Comparison of ENCODE assay signal across 8 cellular contexts in genomic region chr6:117600008-117600743, GRCh38. TPM values are rescaled to one million over a fixed set of nuclear protein-coding genes. Genes with fewer than 3 reads are reported as not detected.
DNase-seq lines count a peak whose midpoint lies in the region; ATAC-seq, FAIRE-seq and TF ChIP-seq lines count a peak whose summit lies in the region.

No MANE protein-coding gene starts in this region.

- H3K4me1 ChIP-seq in HepG2 (ENCODE audit: insufficient read depth, low read length) (peaks cover 28% of the 10 kb centered on the region), right lobe of liver (peaks cover 0 to 19% (median 3%) of the 10 kb centered on the region in 4 donors)

- no peak for FAIRE-seq in HepG2 (lab: Jason Lieb, UNC)

- CTCF ChIA-PET in HepG2 (lab: Yijun Ruan, JAX; ENCODE audit: low intra/inter-chr PET ratio, low total read pairs), result no interaction called here

- H2AFZ ChIP-seq in HepG2 (ENCODE audit: low read length) (no peak overlapping the region), SU-DHL-6 (ENCODE audit: low read depth, low read length, severe bottlenecking) (no peak overlapping the region)

- peak overlapping the region; percentile 1 to 88 (median 79); a peak in 5 of 6 replicates for H3K4me3 ChIP-seq in HepG2 (replicated peaks in 1 of 3; ENCODE audit: insufficient read depth in 1 of 3, low read depth in 2 of 3, low read length in 3 of 3)
- no peak overlapping the region for H3K4me3 ChIP-seq in right lobe of liver
- peak overlapping the region; percentile 91 for H3K4me3 ChIP-seq in SU-DHL-6 (ENCODE audit: insufficient read depth, low read length, poor library complexity, severe bottlenecking)
- H3K4me3 ChIP-seq in fibroblast of mammary gland (ENCODE audit: control insufficient read depth, low read depth, low read length), result peak overlapping the region; percentile 95

- intact Hi-C loops in HepG2 (cut with micrococcal nuclease; ENCODE audit: unreplicated experiment) (loop anchor here (10.0 kb wide), 1 partner anchor 235 kb away; no protein-coding TSS in a partner anchor), right lobe of liver (cut with DNase I) (no loop called here)

- DNase-seq in HepG2 (ENCODE audit: low spot score), result no peak
- no peak for DNase-seq in right lobe of liver
- DNase-seq in fibroblast of mammary gland (ENCODE audit: low read depth), result peak; percentile 53
- no peak for DNase-seq in nucleus accumbens (lab: John Stamatoyannopoulos, UW)
- no peak for DNase-seq in mesenteric fat pad (ENCODE audit: low spot score)

- H3K27ac ChIP-seq in HepG2 (ENCODE audit: extremely low read length, insufficient read depth, low read length), result no peak overlapping the region
- H3K27ac ChIP-seq in right lobe of liver, result no peak overlapping the region
- no peak overlapping the region for H3K27ac ChIP-seq in SU-DHL-6 (ENCODE audit: low read depth, low read length)

- peaks cover 1 to 17% of the 10 kb centered on the region in 2 experiments; a peak in 3 of 5 replicates for H3K36me3 ChIP-seq in HepG2 (replicated peaks in 1 of 2; ENCODE audit: control insufficient read depth in 1 of 2, insufficient read depth in 2 of 2, low read length in 2 of 2)
- no peaks in the 10 kb centered on the region for H3K36me3 ChIP-seq in right lobe of liver
- peaks cover 21% of the 10 kb centered on the region for H3K36me3 ChIP-seq in SU-DHL-6 (ENCODE audit: low read length)

- peak overlapping the region; percentile 93 for H3K4me2 ChIP-seq in HepG2 (ENCODE audit: low read depth, low read length)
- H3K4me2 ChIP-seq in SU-DHL-6 (ENCODE audit: low read depth, low read length, poor library complexity, severe bottlenecking), result peak overlapping the region; percentile 78

- H3K9ac ChIP-seq in HepG2 (ENCODE audit: insufficient read depth, low read depth, low read length) (no peak overlapping the region), SU-DHL-6 (ENCODE audit: low read length) (peak overlapping the region; percentile 85)

- H3K9me3 ChIP-seq in HepG2 (ENCODE audit: low read length), result peaks cover 9% of the 10 kb centered on the region
- no peaks in the 10 kb centered on the region for H3K9me3 ChIP-seq in right lobe of liver
- H3K9me3 ChIP-seq in SU-DHL-6 (ENCODE audit: insufficient read depth, low read length), result no peaks in the 10 kb centered on the region

- no peaks in the 10 kb centered on the region for H3K9me2 ChIP-seq in SU-DHL-6 (replicated peaks; ENCODE audit: insufficient read depth, low read length)

- in situ Hi-C loops in HepG2 (cut with HindIII; ENCODE audit: extremely low pct_ligation_motif_present, low pct_unique_long_range_greater_than_20kb), result loop anchor here (5.0 to 25.0 kb wide), 2 partner anchors 253 to 638 kb away; no protein-coding TSS in a partner anchor

- TF ChIP-seq POLR2A in HepG2 (IDR thresholded peaks at IDR 0.05; ENCODE audit: insufficient read depth in 1 of 2, low read depth in 2 of 2, low read length in 2 of 2) (no peak), right lobe of liver (IDR thresholded peaks at IDR 0.05) (no peak)

- TF ChIP-seq CTCF in HepG2 (CRISPR knock-in tag; IDR thresholded peaks at IDR 0.05), result no peak
- TF ChIP-seq CTCF in right lobe of liver (IDR thresholded peaks at IDR 0.05), result no peak
- no peak for TF ChIP-seq CTCF in SU-DHL-6 (IDR thresholded peaks at IDR 0.05; ENCODE audit: insufficient read depth, low read length, poor library complexity, severe bottlenecking)
- no peak for TF ChIP-seq CTCF in fibroblast of mammary gland (conservative IDR thresholded peaks at IDR 0.05; ENCODE audit: control insufficient read depth, insufficient read depth, low read depth, low read length)

- peaks cover 45% of the 10 kb centered on the region for H3K79me2 ChIP-seq in HepG2 (ENCODE audit: insufficient read depth, low read length)
- peaks cover 70% of the 10 kb centered on the region for H3K79me2 ChIP-seq in SU-DHL-6 (ENCODE audit: insufficient read depth, low read length)

- no TSS peak for BruUV-seq in HepG2 (replicated peaks; lab: Mats Ljungman, UMichigan)

- POLR2A ChIA-PET in HepG2 (lab: Yijun Ruan, JAX), result interaction anchor here (2.5 kb wide), 1 partner anchor 16 kb away, joined by 5 read pairs; no protein-coding TSS in a partner anchor

- 75% methylated on average over 6 of the region's 6 CpGs for WGBS in HepG2 (ENCODE audit: low lambda C conversion rate)
- WGBS in right lobe of liver (ENCODE audit: insufficient coverage, low coverage, low lambda C conversion rate, missing lambda C conversion rate), result 64% methylated on average over 6 of the region's 6 CpGs

- ATAC-seq in HepG2 (no peak), right lobe of liver (no peak), GM18498 (IDR thresholded peaks at IDR 0.05; ENCODE audit: unreplicated experiment) (no peak), HG03469 (IDR thresholded peaks at IDR 0.05; ENCODE audit: unreplicated experiment) (no peak)

- no peak for TF ChIP-seq RAD21 in HepG2 (CRISPR knock-in tag; IDR thresholded peaks at IDR 0.05)

- no peaks in the 10 kb centered on the region; a peak in 1 of 5 replicates for H3K27me3 ChIP-seq in HepG2 (ENCODE audit: control insufficient read depth in 1 of 2, insufficient read depth in 2 of 2, low read length in 2 of 2)
- no peaks in the 10 kb centered on the region for H3K27me3 ChIP-seq in right lobe of liver
- H3K27me3 ChIP-seq in SU-DHL-6 (ENCODE audit: low read length), result no peaks in the 10 kb centered on the region

- peaks cover 9% of the 10 kb centered on the region; the same call in 1 of the 2 replicates for H3F3A ChIP-seq in SU-DHL-6 (ENCODE audit: insufficient read depth)

- TF ChIP-seq EP300 in HepG2 (IDR thresholded peaks at IDR 0.05; ENCODE audit: low read depth in 2 of 2, low read length in 2 of 2) (no peak), HepG2 (CRISPR knock-in tag; IDR thresholded peaks at IDR 0.05; ENCODE audit: borderline replicate concordance) (no peak)

- peaks cover 10% of the 10 kb centered on the region for H4K20me1 ChIP-seq in HepG2 (ENCODE audit: insufficient read depth, low read length)
- no peaks in the 10 kb centered on the region for H4K20me1 ChIP-seq in SU-DHL-6 (ENCODE audit: low read depth, low read length)

TF ChIP-seq in HepG2, 621 proteins besides CTCF, POLR2A, EP300 and RAD21 (continues in another document):
- TF ChIP-seq MYNN (CRISPR knock-in tag; IDR thresholded peaks at IDR 0.05; ENCODE audit: low read depth), result no peak
- TF ChIP-seq ZNF138 (CRISPR knock-in tag; IDR thresholded peaks at IDR 0.05; ENCODE audit: low read depth), result no peak
- no peak for TF ChIP-seq TEF (CRISPR knock-in tag; IDR thresholded peaks at IDR 0.05)
- no peak for TF ChIP-seq ZNF205 (CRISPR knock-in tag; IDR thresholded peaks at IDR 0.05)
- TF ChIP-seq MAX (IDR thresholded peaks at IDR 0.05), result peak; percentile 17; the same call in 1 of the 2 replicates
- peak; percentile 49; the same call in 1 of the 2 replicates for TF ChIP-seq ZMYM4 (CRISPR knock-in tag; IDR thresholded peaks at IDR 0.05)
- no peak for TF ChIP-seq HNRNPH1 (optimal IDR thresholded peaks at IDR 0.05; ENCODE audit: low read depth, low read length)
- TF ChIP-seq MAFF (IDR thresholded peaks at IDR 0.05; ENCODE audit: low read depth, low read length), result peak; percentile 49; the same call in 1 of the 2 replicates
- TF ChIP-seq RBM22 (optimal IDR thresholded peaks at IDR 0.05; ENCODE audit: low read length), result no peak
- TF ChIP-seq ZNF350 (CRISPR knock-in tag; IDR thresholded peaks at IDR 0.05; ENCODE audit: borderline replicate concordance, low read depth), result no peak
- TF ChIP-seq ZNF414 (CRISPR knock-in tag; IDR thresholded peaks at IDR 0.05), result no peak
- no peak for TF ChIP-seq ZFP62 (CRISPR knock-in tag; IDR thresholded peaks at IDR 0.05)

RNA-seq across cellular contexts. Expression of gene GOPC, which starts 2.1 kb away (rescaled TPM):
- total RNA-seq in HepG2 (2016; rRNA removed; fragmentation: Illumina TruSeq; extraction: Trizol) (41.5 and 54.3 TPM in 2 replicates), right lobe of liver (10 to 100 TPM in 3 of 6 experiments, 1 to 10 TPM in 3; 8.3 to 10.7 (median 10.1) TPM), mesenteric fat pad (15.3 TPM)
- total RNA-seq in HepG2 (2016; cell fraction: cytosol; rRNA removed; fragmentation: Illumina TruSeq; extraction: Trizol; ENCODE audit: low read depth), result 2.4 and 2.7 TPM in 2 replicates
- total RNA-seq in HepG2 (2016; cell fraction: insoluble cytoplasmic fraction; rRNA removed; fragmentation: Illumina TruSeq; extraction: Trizol), result 41.6 and 52.1 TPM in 2 replicates
- 9.6 and 12.2 TPM in 2 replicates for total RNA-seq in HepG2 (2016; cell fraction: membrane; rRNA removed; fragmentation: Illumina TruSeq; extraction: Trizol)
- total RNA-seq in HepG2 (2016; cell fraction: nucleus; rRNA removed; fragmentation: Illumina TruSeq; extraction: Trizol), result 48.5 and 49.9 TPM in 2 replicates
- polyA plus RNA-seq in HepG2 (2011; rRNA removed), result 18.6 and 20.9 TPM in 2 replicates
- 7.6 and 12.2 TPM in 2 replicates for polyA plus RNA-seq in HepG2 (2011; cell fraction: cytosol; rRNA removed)
- 14.6 and 21.5 TPM in 2 replicates for polyA plus RNA-seq in HepG2 (2011; cell fraction: nucleus; rRNA removed)
- polyA plus RNA-seq in HepG2 (2012), result 25.9 and 28.3 TPM in 2 replicates
- 1.0 and 1.1 TPM in 2 replicates for polyA plus RNA-seq in HepG2 (2016; cell fraction: cytosol; fragmentation: Illumina TruSeq; extraction: Trizol; ENCODE audit: low read depth)
- polyA plus RNA-seq in HepG2 (2016; cell fraction: insoluble cytoplasmic fraction; fragmentation: Illumina TruSeq; extraction: Trizol; ENCODE audit: low read depth), result 43.9 and 46.4 TPM in 2 replicates
- 4.6 and 5.2 TPM in 2 replicates for polyA plus RNA-seq in HepG2 (2016; cell fraction: membrane; fragmentation: Illumina TruSeq; extraction: Trizol; ENCODE audit: low read depth)
- 55.3 and 56.6 TPM in 2 replicates for polyA plus RNA-seq in HepG2 (2016; cell fraction: nucleus; fragmentation: Illumina TruSeq; extraction: Trizol; ENCODE audit: insufficient read depth, low read depth)
- 6.1 and 9.2 TPM in 2 replicates for polyA minus RNA-seq in HepG2 (2011; rRNA and poly(A)+ RNA removed; ENCODE audit: low replicate concordance)
- 20.1 and 20.2 TPM in 2 replicates for polyA minus RNA-seq in HepG2 (2011; cell fraction: cytosol; rRNA and poly(A)+ RNA removed)
- polyA minus RNA-seq in HepG2 (2011; cell fraction: nucleus; rRNA and poly(A)+ RNA removed), result 48.8 and 51.2 TPM in 2 replicates

Comparison
In these comparisons a context has a peak if more than half of its experiments do, and no peak if none do; other contexts are left out.
1. H3K4me3 ChIP-seq: peak in HepG2 (3 of 3), SU-DHL-6 (single experiment) and fibroblast of mammary gland (single experiment); none in right lobe of liver (0 of 3).